In the genomic region with DNA sequence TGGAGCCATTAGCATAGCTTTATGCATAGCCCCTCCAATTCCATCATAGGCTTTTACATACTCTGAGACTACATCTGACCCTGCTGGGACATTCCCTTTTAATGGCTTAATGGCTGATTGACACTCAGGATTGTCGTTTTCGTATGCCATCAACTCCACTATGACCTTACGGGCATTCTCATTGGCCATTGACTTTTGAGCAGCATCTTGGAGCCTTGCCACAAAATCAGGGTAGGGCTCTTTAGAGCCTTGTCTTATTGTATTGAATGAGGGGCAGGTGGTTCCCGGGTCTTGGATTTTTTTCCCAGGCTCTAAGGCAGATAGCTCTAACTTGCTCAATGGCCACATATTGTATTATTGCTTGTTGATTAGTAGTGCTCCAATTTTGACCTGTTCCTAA, we compare ENCODE assay signal across 13 cellular contexts. TPM values are rescaled to one million over a fixed set of nuclear protein-coding genes. Genes with fewer than 3 reads are reported as not detected.
A peak's percentile ranks its signal among the peaks of the same experiment; 100 is the strongest.
DNase-seq lines count a peak whose midpoint lies in the region; ATAC-seq and TF ChIP-seq lines count a peak whose summit lies in the region.
"Not testable (repeated sequence)": the region's sequence is repeated elsewhere in the genome, so short reads cannot be mapped to it uniquely, and the experiment has no call there.
"Had no signal": no experiment of that assay in that cellular context is flagged by ENCODE, and none has a peak within 500 bp of the region (broad histone marks: within the 10 kb centered on the region; RNA-seq: fewer than 3 reads in every experiment).

No MANE protein-coding gene starts in this region.

- not testable (repeated sequence) for ATAC-seq in PC-3, left colon

- not testable (repeated sequence) for H3K9me3 Mint-ChIP-seq in brain

- CTCF ChIA-PET in PC-3 (lab: Charles Lee): not testable (repeated sequence)

- peak overlapping the region in 1 of 5 experiments; percentile 69 for H3K4me3 Mint-ChIP-seq in brain

- peaks cover 17% of the 10 kb centered on the region for H3K4me1 ChIP-seq in PC-3 (ENCODE audit: insufficient read depth, low read length)

- not testable (repeated sequence) for H3K36me3 Mint-ChIP-seq in brain

- intact Hi-C loops in PC-3 (cut with micrococcal nuclease): loop anchor here (5.0 kb wide), 1 partner anchor 250 kb away; no protein-coding TSS in a partner anchor
- intact Hi-C loops in left colon (cut with DNase I, micrococcal nuclease): loop anchor here in 1 of 2 donors (5.0 kb wide), 1 partner anchor 250 kb away; no protein-coding TSS in a partner anchor

- H3K36me3 ChIP-seq in PC-3 (ENCODE audit: low read depth, low read length): not testable (repeated sequence)

- not testable (repeated sequence) for H3K27me3 Mint-ChIP-seq in brain

- not testable (repeated sequence) for H4K20me1 ChIP-seq in PC-3 (ENCODE audit: low read length)

- H3F3A ChIP-seq in PC-3 (ENCODE audit: low read length, unreplicated experiment): not testable (repeated sequence)

- H3K9me3 ChIP-seq in PC-3 (ENCODE audit: low read length): not testable (repeated sequence)

- H3K27ac ChIP-seq in PC-3 (ENCODE audit: low read length): not testable (repeated sequence)
- H3K27ac ChIP-seq in temporal lobe (ENCODE audit: low read depth, low read length): peak overlapping the region; percentile 93

- peaks cover 59% of the 10 kb centered on the region for H3K4me1 Mint-ChIP-seq in brain

- peak overlapping the region in 3 of 5 experiments; percentile 25 to 75 (median 70) for H3K27ac Mint-ChIP-seq in brain

- H3K4me3 ChIP-seq in PC-3 (ENCODE audit: low read length): not testable (repeated sequence)

- not testable (repeated sequence) for H3K9me2 ChIP-seq in PC-3 (replicated peaks; ENCODE audit: low read length)

- POLR2A ChIA-PET in PC-3 (lab: Charles Lee; ENCODE audit: unreplicated experiment): not testable (repeated sequence)

- not testable (repeated sequence) for BruUV-seq in PC-3 (replicated peaks; lab: Mats Ljungman, UMichigan)

- peak; percentile 59 for DNase-seq in DMS79 (lab: John Stamatoyannopoulos, UW)
- peak in 2 of 3 experiments; percentile 15 to 32 for DNase-seq in NCI-H1417 (lab: John Stamatoyannopoulos, UW)
- DNase-seq in PC-3: not testable (repeated sequence)
- DNase-seq in left colon: peak; percentile 51 to 60

- H2AFZ ChIP-seq in PC-3 (ENCODE audit: low read length): not testable (repeated sequence)

- TF ChIP-seq CTCF in PC-3 (conservative IDR thresholded peaks at IDR 0.05; ENCODE audit: low read depth, low read length); brain (conservative IDR thresholded peaks at IDR 0.05): not testable (repeated sequence)

- peak overlapping the region; percentile 95; the same call in 1 of the 2 replicates for H3K4me2 ChIP-seq in PC-3 (ENCODE audit: low read length)

- not testable (repeated sequence) for H3K9ac ChIP-seq in PC-3 (ENCODE audit: low read length)

- H3K27me3 ChIP-seq in PC-3 (ENCODE audit: low read length): not testable (repeated sequence)

- not testable (repeated sequence) for H3K79me2 ChIP-seq in PC-3 (ENCODE audit: low read length)

RNA-seq across cellular contexts. Expression of gene TMEM141, which starts 4.1 kb away (rescaled TPM):
- total RNA-seq in PC-3 (2014; rRNA removed): 94.6 and 101 TPM in 2 replicates
- polyA plus RNA-seq in brain (ENCODE audit: insufficient read depth, low read depth, low replicate concordance): 182 TPM
- total RNA-seq in left colon: 100 to 1,000 TPM; 239 to 377 TPM
- 8.9 TPM for total RNA-seq in temporal lobe

RNA-seq across cellular contexts. Expression of gene CCDC183, which starts 9.1 kb away (rescaled TPM):
- total RNA-seq in PC-3 (2014; rRNA removed) (0.87 and 1.2 TPM in 2 replicates), left colon (10 to 100 TPM; 20.6 to 35.1 TPM), temporal lobe (2.2 TPM)
- polyA plus RNA-seq in brain (ENCODE audit: insufficient read depth, low read depth, low replicate concordance): 4.8 TPM
- total RNA-seq: RPMI7951 had no signal

RNA-seq across cellular contexts. Expression of gene RABL6, which starts 20.7 kb away (rescaled TPM):
- total RNA-seq in PC-3 (2014; rRNA removed) (84.3 and 113 TPM in 2 replicates), left colon (100 to 1,000 TPM; 120 to 132 TPM), temporal lobe (29.5 TPM)
- polyA plus RNA-seq in brain (ENCODE audit: insufficient read depth, low read depth, low replicate concordance): 170 TPM

RNA-seq across cellular contexts. Expression of gene LCN15, which starts 22.7 kb away (rescaled TPM):
- total RNA-seq in PC-3 (2014; rRNA removed) (not detected in 2 replicates), left colon (10 to 100 TPM in 1 of 2 donors, 1 to 10 TPM in 1; 8.0 to 15.9 TPM), temporal lobe (not detected)
- polyA plus RNA-seq in brain (ENCODE audit: insufficient read depth, low read depth, low replicate concordance): 32.6 TPM
- total RNA-seq: CD4-positive, alpha-beta T cell; GM23248; H9; LHCN-M2; Right ventricle myocardium superior; RPMI7951 had no signal
- polyA plus RNA-seq: GM23248 had no signal

RNA-seq across cellular contexts. Expression of gene LCN8, which starts 29.0 kb away (rescaled TPM):
- total RNA-seq in PC-3 (2014; rRNA removed) (not detected in 2 replicates), left colon (under 1 TPM in 1 of 2 donors, not detected in 1; 0.36 TPM), temporal lobe (not detected)
- polyA plus RNA-seq in brain (ENCODE audit: insufficient read depth, low read depth, low replicate concordance): 0.34 TPM
- total RNA-seq: CD4-positive, alpha-beta T cell; GM23248; H9; LHCN-M2; Right ventricle myocardium superior; RPMI7951; SK-MEL-5 had no signal
- polyA plus RNA-seq: GM23248 had no signal
